In the genomic region with DNA sequence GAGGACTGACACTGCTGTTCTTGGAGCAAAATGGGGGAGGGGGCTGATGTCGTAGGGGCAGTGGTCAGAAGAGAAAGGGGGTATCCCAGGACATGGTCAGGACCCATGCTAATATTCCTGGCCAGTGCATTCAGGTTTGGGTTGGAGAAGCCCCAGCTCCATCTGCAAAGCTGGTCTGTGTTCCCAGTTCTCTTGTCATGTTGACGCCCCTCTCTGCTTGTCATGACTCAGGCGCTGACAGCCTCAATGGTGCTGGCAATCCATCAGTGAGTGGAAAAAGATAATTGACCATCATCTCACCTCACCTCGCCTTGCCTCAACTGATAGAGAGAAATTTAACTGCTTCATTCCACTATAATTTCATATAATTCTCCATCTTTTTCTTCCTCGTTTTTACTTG, we compare ENCODE assay signal across 3 cellular contexts.
"Had no signal": no experiment of that assay in that cellular context is flagged by ENCODE, and none has a peak within 500 bp of the region (broad histone marks: within the 10 kb centered on the region; RNA-seq: fewer than 3 reads in every experiment).

No MANE protein-coding gene starts in this region.

- ATAC-seq: GM12878 had no signal

- H3K4me3 ChIP-seq: GM12878 had no signal

- DNase-seq: GDM1, GF-D8 had no signal
